Comparison of ENCODE assay signal across 11 cellular contexts in the genomic region with DNA sequence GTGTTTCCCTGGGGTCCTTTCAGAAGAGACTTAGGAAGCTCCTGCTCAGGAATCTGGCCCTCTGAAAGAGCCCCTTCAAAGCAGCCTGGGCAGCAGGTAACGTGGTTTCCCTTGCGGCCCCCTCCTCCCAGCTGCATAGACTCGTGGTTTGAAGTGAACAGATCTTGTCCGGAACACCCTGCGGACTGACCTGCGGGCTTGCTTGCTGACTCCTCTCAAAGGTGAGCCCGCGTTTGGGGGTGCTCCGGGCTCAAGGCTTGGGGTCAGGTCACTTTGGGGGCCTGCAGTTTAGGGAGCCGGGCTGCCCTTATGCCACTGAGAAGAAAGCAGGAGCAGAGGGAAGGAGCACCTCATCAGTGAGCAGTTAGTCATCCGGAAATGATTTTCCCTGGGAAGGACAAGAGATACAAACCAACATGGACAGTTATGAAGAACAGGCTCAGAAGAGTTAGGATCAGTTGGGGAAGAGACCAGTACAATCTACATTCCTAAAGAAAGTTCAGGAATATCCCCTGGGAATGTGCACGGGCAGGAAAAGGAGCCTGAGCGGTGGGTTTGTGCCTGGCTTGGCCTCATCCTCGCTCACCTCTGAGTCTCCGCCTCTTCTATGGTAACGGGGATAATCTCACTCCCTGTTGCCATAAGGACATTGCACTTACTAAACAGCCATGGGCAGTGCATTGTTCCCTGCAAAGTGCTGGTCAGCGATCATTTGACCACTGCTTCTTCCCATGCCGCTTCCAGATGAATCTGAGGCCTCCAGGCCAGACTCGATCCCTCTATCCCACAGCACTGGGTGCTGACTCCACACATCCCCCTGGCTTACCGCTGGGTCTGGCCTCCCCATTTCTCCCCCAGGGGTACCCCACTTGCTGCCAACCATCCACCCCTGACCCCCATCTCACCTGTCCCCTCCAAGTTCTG. TPM values are rescaled to one million over a fixed set of nuclear protein-coding genes. Genes with fewer than 3 reads are reported as not detected.
DNase-seq lines count a peak whose midpoint lies in the region; TF ChIP-seq lines count a peak whose summit lies in the region.
"Had no signal": no experiment of that assay in that cellular context is flagged by ENCODE, and none has a peak within 500 bp of the region (broad histone marks: within the 10 kb centered on the region; RNA-seq: fewer than 3 reads in every experiment).

No MANE protein-coding gene starts in this region.

- H3K9me3 Mint-ChIP-seq in nephron progenitor cell = no peaks in the 10 kb centered on the region
- H3K9me3 Mint-ChIP-seq: CD8-positive, alpha-beta memory T cell had no signal

- H3K4me3 ChIP-seq in breast epithelium (no peak overlapping the region), ascending aorta (no peak overlapping the region)
- no peak overlapping the region for H3K4me3 ChIP-seq in effector memory CD4-positive, alpha-beta T cell (ENCODE audit: insufficient read depth, low read depth, low read length, poor library complexity, severe bottlenecking)
- H3K4me3 ChIP-seq: colonic mucosa had no signal

- H3K27me3 ChIP-seq in breast epithelium = no peaks in the 10 kb centered on the region
- H3K27me3 ChIP-seq in ascending aorta = no peaks in the 10 kb centered on the region
- H3K27me3 ChIP-seq in effector memory CD4-positive, alpha-beta T cell (replicated peaks; ENCODE audit: control insufficient read depth, insufficient read depth, low read length, poor library complexity, severe bottlenecking) = no peaks in the 10 kb centered on the region
- H3K27me3 ChIP-seq: colonic mucosa had no signal

- H3K9me3 ChIP-seq in breast epithelium (no peaks in the 10 kb centered on the region), ascending aorta (no peaks in the 10 kb centered on the region)
- H3K9me3 ChIP-seq in effector memory CD4-positive, alpha-beta T cell (ENCODE audit: control insufficient read depth, low read length) = no peaks in the 10 kb centered on the region
- H3K9me3 ChIP-seq: colonic mucosa had no signal

- in situ Hi-C loops in GM13976 (cut with MboI; ENCODE audit: low sequenced_read_pairs, unreplicated experiment) = loop anchor here (10.0 to 25.0 kb wide), 2 partner anchors 112 to 394 kb away; a partner anchor contains a TSS

- peaks cover 22 to 25% of the 10 kb centered on the region in 2 donors for H3K4me1 ChIP-seq in breast epithelium
- peaks cover 8 to 36% of the 10 kb centered on the region in 2 donors for H3K4me1 ChIP-seq in ascending aorta
- H3K4me1 ChIP-seq in effector memory CD4-positive, alpha-beta T cell (ENCODE audit: control insufficient read depth, insufficient read depth, low read length, poor library complexity, severe bottlenecking) = peaks cover 48% of the 10 kb centered on the region

- no peaks in the 10 kb centered on the region for H3K36me3 ChIP-seq in breast epithelium
- H3K36me3 ChIP-seq in ascending aorta = no peaks in the 10 kb centered on the region
- H3K36me3 ChIP-seq in effector memory CD4-positive, alpha-beta T cell (ENCODE audit: control insufficient read depth, insufficient read depth, low read length) = no peaks in the 10 kb centered on the region
- H3K36me3 ChIP-seq: colonic mucosa had no signal

- peak; percentile 5 for DNase-seq in 8988T
- peak; percentile 16 for DNase-seq in GM13976 (ENCODE audit: low spot score)
- no peak for DNase-seq in breast epithelium (ENCODE audit: low spot score in 2 of 2)
- no peak for DNase-seq in nephron progenitor cell
- no peak for DNase-seq in AG08396 (ENCODE audit: low spot score)
- DNase-seq in ascending aorta (ENCODE audit: low spot score in 2 of 2) = no peak
- DNase-seq in NCI-H1694 treated with DMSO at 0.1 percent for 48 hours (lab: John Stamatoyannopoulos, UW) = no peak
- DNase-seq in effector memory CD4-positive, alpha-beta T cell = no peak
- DNase-seq: CD8-positive, alpha-beta memory T cell; NCI-H1436 had no signal

- TF ChIP-seq POLR2A in breast epithelium (IDR thresholded peaks at IDR 0.05) = no peak

- H3K4me3 Mint-ChIP-seq in nephron progenitor cell = no peak overlapping the region

- H3K36me3 Mint-ChIP-seq in nephron progenitor cell (ENCODE audit: low read depth) = peaks cover 26% of the 10 kb centered on the region

- H3K27ac ChIP-seq in breast epithelium (peak overlapping the region; percentile 84 to 85), ascending aorta (peak overlapping the region in 1 of 2 donors; percentile 82)
- H3K27ac ChIP-seq in effector memory CD4-positive, alpha-beta T cell (ENCODE audit: insufficient read depth, low read length, poor library complexity, severe bottlenecking) = no peak overlapping the region

- TF ChIP-seq CTCF in GM13976 (IDR thresholded peaks at IDR 0.05; ENCODE audit: borderline replicate concordance, control extremely low read depth, extremely low read depth, insufficient read depth, missing control alignments) (no peak), breast epithelium (IDR thresholded peaks at IDR 0.05) (no peak), nephron progenitor cell (IDR thresholded peaks at IDR 0.05) (no peak), ascending aorta (IDR thresholded peaks at IDR 0.05) (no peak)

- H3K27ac Mint-ChIP-seq in nephron progenitor cell = peak overlapping the region; percentile 89

- H3K4me1 Mint-ChIP-seq in nephron progenitor cell = peaks cover 67% of the 10 kb centered on the region

- peaks cover 3% of the 10 kb centered on the region for H3K27me3 Mint-ChIP-seq in nephron progenitor cell (ENCODE audit: low read depth, poor library complexity)
- H3K27me3 Mint-ChIP-seq: CD8-positive, alpha-beta memory T cell had no signal

- intact Hi-C loops in breast epithelium (cut with DNase I; ENCODE audit: low total_unique reads) (no loop called here), ascending aorta (cut with DNase I) (loop anchor here (5.0 kb wide), 1 partner anchor 59 kb away; no protein-coding TSS in a partner anchor)

RNA-seq across cellular contexts. Expression of a gene that starts 10.0 kb away (rescaled TPM):
- 10 to 100 TPM; 10.5 to 17.6 (median 10.7) TPM for total RNA-seq in breast epithelium
- 7.5 TPM for total RNA-seq in ascending aorta
- total RNA-seq: CD8-positive, alpha-beta memory T cell had no signal

RNA-seq across cellular contexts. Expression of a gene that starts 41.7 kb away (rescaled TPM):
- 10 to 100 TPM in 2 of 3 donors, 1 to 10 TPM in 1; 7.0 to 16.0 (median 12.5) TPM for total RNA-seq in breast epithelium
- 6.8 TPM for total RNA-seq in ascending aorta

Comparison
In these comparisons a context has a peak if more than half of its experiments do, and no peak if none do; other contexts are left out.
1. DNase-seq: peak in 8988T (single experiment) and GM13976 (single experiment); none in breast epithelium (0 of 2), nephron progenitor cell (single experiment), AG08396 (single experiment), ascending aorta (0 of 2), NCI-H1694 treated with DMSO at 0.1 percent for 48 hours (single experiment) and effector memory CD4-positive, alpha-beta T cell (0 of 3).